1 cellular context compared by ENCODE assay signal in the genomic region with DNA sequence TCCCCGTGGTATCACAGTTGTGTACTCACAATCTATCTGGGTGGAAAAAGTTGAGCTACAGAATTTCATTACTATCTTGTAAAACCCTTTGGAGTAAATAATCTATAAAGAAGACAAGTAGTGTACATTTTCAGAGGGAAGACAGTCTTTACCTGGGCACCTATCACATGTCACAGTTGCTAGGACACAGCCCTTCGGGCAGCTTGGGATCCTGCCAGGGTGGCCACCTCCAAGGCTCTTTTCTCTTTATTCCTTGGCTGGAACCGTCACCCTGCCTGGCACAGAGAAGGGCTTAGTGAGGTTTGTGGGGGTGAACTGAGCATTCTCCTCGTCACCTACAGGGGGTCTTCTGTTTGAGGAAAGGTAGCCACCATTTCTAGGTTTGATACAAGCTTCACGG.
TF ChIP-seq lines count a peak whose summit lies in the region.

No MANE protein-coding gene starts in this region.

TF ChIP-seq in K562, 482 proteins besides CTCF, POLR2A, EP300 and RAD21 (continued from another document):
- TF ChIP-seq ZNF239 (CRISPR knock-in tag; IDR thresholded peaks at IDR 0.05) = no peak
- TF ChIP-seq, protein P1, sequence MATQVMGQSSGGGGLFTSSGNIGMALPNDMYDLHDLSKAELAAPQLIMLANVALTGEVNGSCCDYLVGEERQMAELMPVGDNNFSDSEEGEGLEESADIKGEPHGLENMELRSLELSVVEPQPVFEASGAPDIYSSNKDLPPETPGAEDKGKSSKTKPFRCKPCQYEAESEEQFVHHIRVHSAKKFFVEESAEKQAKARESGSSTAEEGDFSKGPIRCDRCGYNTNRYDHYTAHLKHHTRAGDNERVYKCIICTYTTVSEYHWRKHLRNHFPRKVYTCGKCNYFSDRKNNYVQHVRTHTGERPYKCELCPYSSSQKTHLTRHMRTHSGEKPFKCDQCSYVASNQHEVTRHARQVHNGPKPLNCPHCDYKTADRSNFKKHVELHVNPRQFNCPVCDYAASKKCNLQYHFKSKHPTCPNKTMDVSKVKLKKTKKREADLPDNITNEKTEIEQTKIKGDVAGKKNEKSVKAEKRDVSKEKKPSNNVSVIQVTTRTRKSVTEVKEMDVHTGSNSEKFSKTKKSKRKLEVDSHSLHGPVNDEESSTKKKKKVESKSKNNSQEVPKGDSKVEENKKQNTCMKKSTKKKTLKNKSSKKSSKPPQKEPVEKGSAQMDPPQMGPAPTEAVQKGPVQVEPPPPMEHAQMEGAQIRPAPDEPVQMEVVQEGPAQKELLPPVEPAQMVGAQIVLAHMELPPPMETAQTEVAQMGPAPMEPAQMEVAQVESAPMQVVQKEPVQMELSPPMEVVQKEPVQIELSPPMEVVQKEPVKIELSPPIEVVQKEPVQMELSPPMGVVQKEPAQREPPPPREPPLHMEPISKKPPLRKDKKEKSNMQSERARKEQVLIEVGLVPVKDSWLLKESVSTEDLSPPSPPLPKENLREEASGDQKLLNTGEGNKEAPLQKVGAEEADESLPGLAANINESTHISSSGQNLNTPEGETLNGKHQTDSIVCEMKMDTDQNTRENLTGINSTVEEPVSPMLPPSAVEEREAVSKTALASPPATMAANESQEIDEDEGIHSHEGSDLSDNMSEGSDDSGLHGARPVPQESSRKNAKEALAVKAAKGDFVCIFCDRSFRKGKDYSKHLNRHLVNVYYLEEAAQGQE (CRISPR knock-in tag; IDR thresholded peaks at IDR 0.05; ENCODE audit: low read depth) = no peak
- TF ChIP-seq TBL1XR1 (IDR thresholded peaks at IDR 0.05; ENCODE audit: low read length in 2 of 2) = no peak
- no peak for TF ChIP-seq SREBF1 (IDR thresholded peaks at IDR 0.05; ENCODE audit: borderline replicate concordance, low read depth, low read length)
- TF ChIP-seq TAF1 (IDR thresholded peaks at IDR 0.05; ENCODE audit: control insufficient read depth, extremely low read depth, insufficient read depth, low read length, severe bottlenecking) = no peak
- TF ChIP-seq MED1 (CRISPR knock-in tag; IDR thresholded peaks at IDR 0.05; ENCODE audit: borderline replicate concordance) = 0 out of 2 replicates have a peak, but pooled peaks have one; percentile 57
- TF ChIP-seq NR2C1 (IDR thresholded peaks at IDR 0.05) = no peak
- TF ChIP-seq NR2C1 (tag; IDR thresholded peaks at IDR 0.05) = 0 out of 2 replicates have a peak, but pooled peaks have one; percentile 3
- TF ChIP-seq TBP (optimal IDR thresholded peaks at IDR 0.05; ENCODE audit: low read depth, low read length) = no peak
- TF ChIP-seq BRF1 (IDR thresholded peaks at IDR 0.05; ENCODE audit: borderline replicate concordance, extremely low read depth, insufficient read length) = no peak
- no peak for TF ChIP-seq NFE2L1 (tag; IDR thresholded peaks at IDR 0.05; ENCODE audit: borderline replicate concordance, low read depth)
- TF ChIP-seq POLR2AphosphoS5 (IDR thresholded peaks at IDR 0.05; ENCODE audit: control insufficient read depth, insufficient read depth, low read depth, low read length) = no peak
- no peak for TF ChIP-seq CREM (IDR thresholded peaks at IDR 0.05; ENCODE audit: low read depth)
- TF ChIP-seq FOXJ3 (CRISPR knock-in tag; IDR thresholded peaks at IDR 0.05) = 0 out of 2 replicates have a peak, but pooled peaks have one; percentile 34
- TF ChIP-seq PRMT5 (CRISPR knock-in tag; IDR thresholded peaks at IDR 0.05) = no peak
TF ChIP-seq in K562: peak in this region for 3.
